ENCODE assay signal across 19 cellular contexts in the genomic region with DNA sequence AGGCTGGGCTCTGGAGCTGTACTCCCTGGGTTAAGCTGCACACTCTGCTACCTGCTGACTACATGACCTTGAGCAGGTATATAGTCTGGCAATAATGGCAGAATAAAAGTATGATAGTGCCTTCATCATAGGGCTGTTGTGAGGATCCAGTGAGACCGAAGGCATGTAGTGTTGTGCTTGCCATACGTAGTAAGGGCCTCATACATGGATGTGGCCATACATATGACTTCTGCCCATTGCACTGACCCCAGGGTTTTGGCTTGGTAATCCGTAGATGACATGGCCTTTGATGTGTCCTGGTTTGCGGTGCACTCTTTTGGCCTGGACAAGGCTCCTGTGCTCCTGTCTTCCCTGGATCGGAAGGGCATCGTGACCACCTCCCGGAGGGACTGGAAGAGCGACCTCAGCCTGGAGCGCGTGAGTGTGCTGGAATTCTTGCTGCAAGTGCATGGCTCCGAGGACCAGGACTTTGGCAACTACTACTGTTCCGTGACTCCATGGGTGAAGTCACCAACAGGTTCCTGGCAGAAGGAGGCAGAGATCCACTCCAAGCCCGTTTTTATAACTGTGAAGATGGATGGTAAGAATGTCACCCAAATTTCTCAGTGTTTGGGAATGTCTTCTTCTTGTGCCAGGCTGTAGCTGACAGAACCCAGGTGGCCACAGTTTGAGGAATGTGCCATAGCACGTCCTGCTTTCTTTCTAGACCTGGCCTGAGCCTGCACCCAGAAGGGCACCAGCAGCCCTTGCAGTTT. TPM values are rescaled to one million over a fixed set of nuclear protein-coding genes. Genes with fewer than 3 reads are reported as not detected.
A peak's percentile ranks its signal among the peaks of the same experiment; 100 is the strongest.
DNase-seq lines count a peak whose midpoint lies in the region; ATAC-seq and TF ChIP-seq lines count a peak whose summit lies in the region.
"Had no signal": no experiment of that assay in that cellular context is flagged by ENCODE, and none has a peak within 500 bp of the region (broad histone marks: within the 10 kb centered on the region; RNA-seq: fewer than 3 reads in every experiment).

No MANE protein-coding gene starts in this region.

- H3K9me3 Mint-ChIP-seq in brain = peaks cover 0 to 8% (median 6%) of the 10 kb centered on the region in 5 experiments
- H3K9me3 Mint-ChIP-seq in naive thymus-derived CD4-positive, alpha-beta T cell = peaks cover 0 to 3% (median 0%) of the 10 kb centered on the region in 11 donors

- H3K36me3 ChIP-seq in naive thymus-derived CD4-positive, alpha-beta T cell (ENCODE audit: control insufficient read depth in 2 of 3, insufficient read depth in 3 of 3, low read length in 3 of 3) = no peaks in the 10 kb centered on the region
- H3K36me3 ChIP-seq in thymus (ENCODE audit: control insufficient read depth, insufficient read depth) = no peaks in the 10 kb centered on the region
- H3K36me3 ChIP-seq: Peyer's patch had no signal

- peaks cover 23% of the 10 kb centered on the region for H3K4me1 Mint-ChIP-seq in brain
- peaks cover 17 to 63% (median 54%) of the 10 kb centered on the region in 7 donors for H3K4me1 Mint-ChIP-seq in naive thymus-derived CD4-positive, alpha-beta T cell
- H3K4me1 Mint-ChIP-seq: B cell had no signal

- peaks cover 94% of the 10 kb centered on the region for H3K36me3 Mint-ChIP-seq in brain
- peaks cover 0 to 3% (median 0%) of the 10 kb centered on the region in 5 donors for H3K36me3 Mint-ChIP-seq in naive thymus-derived CD4-positive, alpha-beta T cell
- H3K36me3 Mint-ChIP-seq: CD4-positive, alpha-beta memory T cell had no signal

- H3K4me3 Mint-ChIP-seq in brain = no peak overlapping the region
- H3K4me3 Mint-ChIP-seq in naive thymus-derived CD4-positive, alpha-beta T cell = peak overlapping the region in 3 of 10 donors; percentile 37 to 87 (median 50)
- H3K4me3 Mint-ChIP-seq: B cell had no signal

- no peaks in the 10 kb centered on the region for H3K27me3 Mint-ChIP-seq in brain
- H3K27me3 Mint-ChIP-seq in naive thymus-derived CD4-positive, alpha-beta T cell = no peaks in the 10 kb centered on the region
- H3K27me3 Mint-ChIP-seq: CD4-positive, alpha-beta memory T cell had no signal

- WGBS in thymus = 98% methylated on average over 14 of the region's 14 CpGs

- CTCF ChIA-PET in naive thymus-derived CD4-positive, alpha-beta T cell (lab: Charles Lee) = interaction anchor here (0.6 to 1.3 kb wide), 2 partner anchors 25 to 167 kb away, joined by 3 read pairs; no protein-coding TSS in a partner anchor

- H3K27me3 ChIP-seq in naive thymus-derived CD4-positive, alpha-beta T cell (ENCODE audit: control insufficient read depth in 2 of 2, insufficient read depth in 2 of 2, low read length in 2 of 2) = no peaks in the 10 kb centered on the region
- no peaks in the 10 kb centered on the region for H3K27me3 ChIP-seq in thymus (ENCODE audit: control insufficient read depth, insufficient read depth)
- H3K27me3 ChIP-seq: Peyer's patch had no signal

- no peak overlapping the region for H3K4me3 ChIP-seq in naive thymus-derived CD4-positive, alpha-beta T cell (ENCODE audit: low read length)
- no peak overlapping the region for H3K4me3 ChIP-seq in thymus (ENCODE audit: low read length)
- H3K4me3 ChIP-seq: Peyer's patch had no signal

- no peak for TF ChIP-seq CTCF in brain (conservative IDR thresholded peaks at IDR 0.05)

- no peaks in the 10 kb centered on the region for H3K9me3 ChIP-seq in naive thymus-derived CD4-positive, alpha-beta T cell (ENCODE audit: control insufficient read depth in 2 of 3, low read length in 3 of 3)
- no peaks in the 10 kb centered on the region for H3K9me3 ChIP-seq in thymus (ENCODE audit: control insufficient read depth)
- H3K9me3 ChIP-seq: Peyer's patch had no signal

- intact Hi-C loops in left cardiac atrium (cut with DNase I) = loop anchor here in 1 of 2 donors (5.0 kb wide), 1 partner anchor 67 kb away; no protein-coding TSS in a partner anchor
- intact Hi-C loops in naive thymus-derived CD4-positive, alpha-beta T cell (cut with micrococcal nuclease) = loop anchor here in 1 of 2 donors (5.0 to 10.0 kb wide), 3 partner anchors 140 to 262 kb away; partner anchors contain the start of genes CD2 and TRIM45

- POLR2A ChIA-PET in naive thymus-derived CD4-positive, alpha-beta T cell (lab: Charles Lee) = interaction anchor here (4.8 kb wide), 1 partner anchor 66 kb away, joined by 75 read pairs; no protein-coding TSS in a partner anchor

- peak; percentile 34 to 58 for ATAC-seq in left cardiac atrium
- no peak for ATAC-seq in naive thymus-derived CD4-positive, alpha-beta T cell
- ATAC-seq in HG03378 (IDR thresholded peaks at IDR 0.05; ENCODE audit: unreplicated experiment) = no peak

- DNase-seq in left cardiac atrium = peak; percentile 33
- no peak for DNase-seq in naive thymus-derived CD4-positive, alpha-beta T cell
- DNase-seq in DMS153 (lab: John Stamatoyannopoulos, UW) = no peak
- no peak for DNase-seq in OCI-M1 (lab: John Stamatoyannopoulos, UW)
- DNase-seq: ACHN; CD4-positive, alpha-beta memory T cell; H7; Karpas-422; MM.1S; NCI-H1105; NCI-H187; NCI-H2171; NCI-H82; Peyer's patch; SIG-M5 had no signal

- peak overlapping the region in 3 of 5 experiments; percentile 41 to 95 (median 67) for H3K27ac Mint-ChIP-seq in brain
- H3K27ac Mint-ChIP-seq in naive thymus-derived CD4-positive, alpha-beta T cell = peak overlapping the region in 8 of 9 donors; percentile 48 to 87 (median 65)
- H3K27ac Mint-ChIP-seq: B cell had no signal

- peaks cover 6 to 39% of the 10 kb centered on the region in 2 donors for H3K4me1 ChIP-seq in naive thymus-derived CD4-positive, alpha-beta T cell (ENCODE audit: control insufficient read depth in 2 of 2, insufficient read depth in 2 of 2, low read length in 2 of 2)
- H3K4me1 ChIP-seq in thymus (ENCODE audit: control insufficient read depth, insufficient read depth, low read length) = peaks cover 3% of the 10 kb centered on the region

- H3K27ac ChIP-seq in naive thymus-derived CD4-positive, alpha-beta T cell (ENCODE audit: low read depth, low read length) = no peak overlapping the region
- peak overlapping the region; percentile 22 for H3K27ac ChIP-seq in thymus (ENCODE audit: low read depth)

RNA-seq across cellular contexts. Expression of gene CD101, which starts 17.0 kb away (rescaled TPM):
- polyA plus RNA-seq in brain (ENCODE audit: insufficient read depth, low read depth, low replicate concordance) = 1.7 TPM
- total RNA-seq in left cardiac atrium = 1 to 10 TPM; 1.1 to 3.1 TPM
- 10 to 100 TPM in 3 of 5 experiments, 1 to 10 TPM in 2; 3.9 to 15.4 (median 10.3) TPM for total RNA-seq in naive thymus-derived CD4-positive, alpha-beta T cell
- 1 to 10 TPM; 5.8 to 9.9 TPM for polyA plus RNA-seq in naive thymus-derived CD4-positive, alpha-beta T cell
- 3.4 TPM for polyA plus RNA-seq in thymus
- total RNA-seq: B cell had no signal

Comparison
In these comparisons a context has a peak if more than half of its experiments do, and no peak if none do; other contexts are left out.
1. ATAC-seq: peak in left cardiac atrium (2 of 2); none in naive thymus-derived CD4-positive, alpha-beta T cell (single experiment) and HG03378 (single experiment).